26 cellular contexts compared by ENCODE assay signal in genomic region chr14:81936902-81937301, GRCh38.
"Had no signal": no experiment of that assay in that cellular context is flagged by ENCODE, and none has a peak within 500 bp of the region (broad histone marks: within the 10 kb centered on the region; RNA-seq: fewer than 3 reads in every experiment).

No MANE protein-coding gene starts in this region.

- FAIRE-seq: urothelium cell line had no signal

- H3K4me3 ChIP-seq: stomach, suprapubic skin, testis, thoracic aorta, thyroid gland, tibial artery, tibial nerve, transverse colon, upper lobe of left lung, upper lobe of right lung, uterus, vagina had no signal

- H3K36me3 ChIP-seq: stomach, suprapubic skin, thoracic aorta, thyroid gland, tibial artery, tibial nerve, transverse colon, upper lobe of left lung, upper lobe of right lung, uterus, vagina had no signal

- ATAC-seq: stimulated activated effector memory CD8-positive, alpha-beta T cell treated with anti-CD3 and anti-CD28 coated beads, Interleukin-12 subunit alpha, Interleukin-12 subunit beta, amount 100 ng/mL, for 72 hours; stimulated activated memory B cell treated with anti-CD40 and anti-IgM and Interleukin-4, amounts not matched to agents 10 μg/mL and 1 μg/mL and 100 μg/mL, for 72 hours; stimulated activated naive B cell treated with anti-CD40 and anti-IgM and Interleukin-4, amounts not matched to agents 10 μg/mL and 1 μg/mL and 100 μg/mL, for 72 hours; stimulated activated naive CD8-positive, alpha-beta T cell treated with anti-CD3 and anti-CD28 coated beads, Interleukin-15, amount 100 ng/mL, for 72 hours; stimulated activated naive CD8-positive, alpha-beta T cell treated with anti-CD3 and anti-CD28 coated beads, Interleukin-15, Interleukin-2, amounts not matched to agents 100 U/mL and 50 U/mL, for 24 hours; upper lobe of right lung had no signal

- H3K9me3 ChIP-seq: stomach, suprapubic skin, testis, thoracic aorta, thyroid gland, tibial artery, transverse colon, upper lobe of left lung, upper lobe of right lung, uterus, vagina had no signal

- H3K27me3 ChIP-seq: stomach, suprapubic skin, testis, thyroid gland, tibial artery, tibial nerve, transverse colon, upper lobe of left lung, upper lobe of right lung, uterus, vagina had no signal

- H3K27ac ChIP-seq: stomach, suprapubic skin, testis, thoracic aorta, thyroid gland, tibial artery, tibial nerve, transverse colon, upper lobe of left lung, upper lobe of right lung, uterus, vagina had no signal

- H3K4me1 ChIP-seq: stomach, suprapubic skin, testis, thyroid gland, tibial artery, tibial nerve, transverse colon, upper lobe of left lung, upper lobe of right lung, uterus, vagina had no signal

- DNase-seq: stimulated activated CD4-positive, alpha-beta T cell treated with anti-CD3 and anti-CD28 coated beads, Interleukin-2, amount 100 ng/mL, for 48 hours; stimulated activated CD4-positive, alpha-beta T cell treated with anti-CD3 and anti-CD28 coated beads, Interleukin-4, amount 100 ng/mL, for 1 hour; stimulated activated CD4-positive, alpha-beta T cell treated with anti-CD3 and anti-CD28 coated beads, Interleukin-4, amount 100 ng/mL, for 24 hours; stimulated activated CD4-positive, alpha-beta T cell treated with anti-CD3 and anti-CD28 coated beads, Interleukin-4, amount 100 ng/mL, for 4 hours; stimulated activated CD8-positive, alpha-beta memory T cell treated with anti-CD3 and anti-CD28 coated beads, Interleukin-4, amount 100 ng/mL, for 48 hours; stimulated activated naive B cell treated with anti-CD40 and anti-IgM and Interleukin-4, amounts not matched to agents 10 μg/mL and 1 μg/mL and 100 μg/mL, for 72 hours; stimulated activated naive CD4-positive, alpha-beta T cell; stimulated activated naive CD4-positive, alpha-beta T cell treated with Interleukin-2 at 50 U/mL for 16 hours; stimulated activated naive CD8-positive, alpha-beta T cell treated with anti-CD3 and anti-CD28 coated beads, Interleukin-15, amount 100 ng/mL, for 72 hours; stimulated activated naive CD8-positive, alpha-beta T cell treated with anti-CD3 and anti-CD28 coated beads, Interleukin-15, Interleukin-2, amounts not matched to agents 100 U/mL and 50 U/mL, for 24 hours; stomach; substantia nigra; testis; thyroid gland; tibial artery; transverse colon; upper lobe of left lung; upper lobe of right lung; uterus had no signal
